In the genomic region with DNA sequence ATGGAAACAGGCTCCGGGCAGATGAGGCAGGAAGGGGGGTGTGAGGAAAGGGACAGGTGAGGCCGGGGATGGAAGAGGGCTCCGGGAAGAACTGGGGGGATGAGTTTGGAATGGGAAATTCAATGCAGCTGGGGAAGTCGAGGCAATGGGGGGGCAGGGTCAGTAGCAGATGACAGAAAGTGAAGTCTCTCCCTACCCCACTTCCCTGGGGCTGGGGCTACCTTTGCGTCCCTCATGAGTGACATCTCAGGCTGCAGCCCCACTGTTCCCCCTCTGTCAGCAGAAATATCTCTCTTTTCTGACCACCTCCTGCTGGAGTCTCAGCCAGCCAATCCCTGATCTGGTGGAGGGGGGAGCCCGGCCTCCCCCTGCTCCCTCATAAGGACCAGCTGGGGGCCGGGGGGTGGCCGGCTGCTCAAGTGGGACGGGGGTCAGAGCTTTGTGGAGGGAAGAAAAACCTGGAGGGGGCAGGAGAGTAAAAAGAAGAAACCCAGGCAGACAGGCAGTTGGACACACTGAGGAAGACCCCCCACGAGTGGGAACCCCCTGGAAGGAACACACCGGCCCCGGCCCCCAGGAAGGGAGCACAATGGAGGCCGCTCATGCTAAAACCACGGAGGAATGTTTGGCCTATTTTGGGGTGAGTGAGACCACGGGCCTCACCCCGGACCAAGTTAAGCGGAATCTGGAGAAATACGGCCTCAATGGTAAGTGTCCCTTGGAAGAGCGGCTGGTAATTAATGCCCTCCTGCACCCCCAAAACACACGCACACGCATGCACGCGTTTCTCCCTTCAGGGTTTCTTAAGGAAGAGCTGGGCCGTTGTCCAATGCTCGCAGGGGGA, we compare ENCODE assay signal across 8 cellular contexts. TPM values are rescaled to one million over a fixed set of nuclear protein-coding genes. Genes with fewer than 3 reads are reported as not detected.
DNase-seq lines count a peak whose midpoint lies in the region; ATAC-seq and TF ChIP-seq lines count a peak whose summit lies in the region.

A gene (plus strand): TSS at position 406 of the 844 bp plus-strand sequence. CDS start 184 bp downstream, at position 590.

- H3K4me1 ChIP-seq in heart right ventricle: peaks cover 0 to 16% (median 13%) of the 10 kb centered on the region in 9 donors
- H3K4me1 ChIP-seq in mammary epithelial cell (ENCODE audit: insufficient read depth, low read length): peaks cover 11% of the 10 kb centered on the region
- H3K4me1 ChIP-seq in mononuclear cell (ENCODE audit: insufficient read depth, low read length): peaks cover 13% of the 10 kb centered on the region

- peak within 1 kb of the TSS; percentile 48 to 99 (median 78) for H3K4me3 ChIP-seq in heart right ventricle
- H3K4me3 ChIP-seq in mammary epithelial cell (replicated peaks in 1 of 3; ENCODE audit: insufficient read depth in 1 of 3, low read depth in 2 of 3, low read length in 3 of 3): peak within 1 kb of the TSS; percentile 49 to 57 (median 57)
- H3K4me3 ChIP-seq in mononuclear cell (ENCODE audit: low read length): peak within 1 kb of the TSS; percentile 61

- H3K27ac ChIP-seq in heart right ventricle (peak within 1 kb of the TSS in 1 of 10 donors; percentile 65), mammary epithelial cell (ENCODE audit: insufficient read depth, low read depth, low read length) (no peak within 1 kb of the TSS)

- WGBS in heart right ventricle, 2 donors: 75 to 77% methylated on average over 25 of the region's 25 CpGs
- WGBS in mammary epithelial cell (ENCODE audit: low coverage, missing lambda C conversion rate): 73% methylated on average over 19 of the region's 25 CpGs

- H3K36me3 ChIP-seq in heart right ventricle (peaks cover 0 to 27% (median 3%) of the 10 kb centered on the region in 9 donors), mammary epithelial cell (ENCODE audit: insufficient read depth, low read length) (no peaks in the 10 kb centered on the region)

- H3K27me3 ChIP-seq in heart right ventricle (peaks cover 0 to 23% (median 5%) of the 10 kb centered on the region in 7 donors), mammary epithelial cell (ENCODE audit: insufficient read depth, low read length) (no peaks in the 10 kb centered on the region), mononuclear cell (ENCODE audit: insufficient read depth, low read length) (no peaks in the 10 kb centered on the region)

- in situ Hi-C loops in mammary epithelial cell (cut with MboI; ENCODE audit: low sequenced_read_pairs in 2 of 2): no loop called here

- H3K9me3 ChIP-seq in heart right ventricle: no peaks in the 10 kb centered on the region
- no peaks in the 10 kb centered on the region for H3K9me3 ChIP-seq in mammary epithelial cell (replicated peaks; ENCODE audit: insufficient read depth, low read length)
- no peaks in the 10 kb centered on the region for H3K9me3 ChIP-seq in mononuclear cell (ENCODE audit: low read depth, low read length)

- H3K79me2 ChIP-seq in mammary epithelial cell (ENCODE audit: insufficient read depth, low read length): no peaks in the 10 kb centered on the region

- no peaks in the 10 kb centered on the region for H4K20me1 ChIP-seq in mammary epithelial cell (ENCODE audit: insufficient read depth, low read length)

- H3K4me2 ChIP-seq in mammary epithelial cell (ENCODE audit: insufficient read depth, low read depth, low read length): peak within 1 kb of the TSS; percentile 99

- TF ChIP-seq CTCF in heart right ventricle (IDR thresholded peaks at IDR 0.05) (no peak), mammary epithelial cell (conservative IDR thresholded peaks at IDR 0.05 in 1 of 2, IDR thresholded peaks at IDR 0.05 in 1 of 2; ENCODE audit: extremely low read depth in 1 of 2, insufficient read depth in 1 of 2, low read depth in 1 of 2, low read length in 2 of 2) (no peak)

- dilution Hi-C loops in mammary epithelial cell (cut with HindIII; ENCODE audit: low sequenced_read_pairs): no loop called here

- H2AFZ ChIP-seq in mammary epithelial cell (ENCODE audit: low read depth, low read length): peak within 1 kb of the TSS; percentile 91

- no TSS peak for BruUV-seq in mammary epithelial cell (replicated peaks; lab: Mats Ljungman, UMichigan)

- H3K9ac ChIP-seq in mammary epithelial cell (ENCODE audit: insufficient read depth, low read length): no peak within 1 kb of the TSS

- no peak for ATAC-seq in heart right ventricle
- ATAC-seq in left ventricle myocardium superior: no peak
- ATAC-seq in HG02642 (IDR thresholded peaks at IDR 0.05; ENCODE audit: poor library complexity, unreplicated experiment): no peak

- CTCF ChIA-PET in mammary epithelial cell (lab: Charles Lee; ENCODE audit: low non-redundant PET): no interaction called here

- DNase-seq in heart right ventricle: no peak
- DNase-seq in left ventricle myocardium superior: no peak
- no peak for DNase-seq in mammary epithelial cell
- DNase-seq in activated effector memory CD4-positive, alpha-beta T cell treated with Interleukin-2 at 50 U/mL for 16 hours: no peak
- no peak for DNase-seq in kidney tubule cell (ENCODE audit: low spot score)
- no peak for DNase-seq in Ammon's horn (ENCODE audit: low spot score)

- intact Hi-C loops in heart right ventricle (cut with DNase I) (loop anchor here in 5 of 10 donors (5.0 to 10.0 kb wide), 3 partner anchors 46 to 66 kb away; a partner anchor contains a TSS), left ventricle myocardium superior (cut with micrococcal nuclease) (no loop called here), mammary epithelial cell (cut with micrococcal nuclease) (loop anchor here (2.0 kb wide), 1 partner anchor 46 kb away; a partner anchor contains a TSS)

RNA-seq across cellular contexts. Expression of the gene that starts here (rescaled TPM):
- 1 to 10 TPM in 1 of 10 donors, under 1 TPM in 9; 0.13 to 1.0 (median 0.23) TPM for total RNA-seq in heart right ventricle
- polyA plus RNA-seq in heart right ventricle: under 1 TPM; 0.13 to 0.44 TPM
- 0.45 TPM for total RNA-seq in left ventricle myocardium superior
- 1 to 10 TPM in 1 of 2 donors, under 1 TPM in 1; 0.17 to 1.2 TPM for total RNA-seq in mammary epithelial cell
- polyA plus RNA-seq in mammary epithelial cell: 0.43 TPM
- polyA minus RNA-seq in mammary epithelial cell: not detected
- 0.52 TPM for total RNA-seq in mononuclear cell
